Comparison of ENCODE assay signal across 34 cellular contexts in genomic region chr1:246425895-246426294, GRCh38.
"Had no signal": no experiment of that assay in that cellular context is flagged by ENCODE, and none has a peak within 500 bp of the region (broad histone marks: within the 10 kb centered on the region; RNA-seq: fewer than 3 reads in every experiment).

No MANE protein-coding gene starts in this region.

- DNase-seq: activated B cell treated with CpG ODN at 0.5 μM for 24 hours; activated CD4-positive, alpha-beta memory T cell treated with anti-CD3 and anti-CD28 coated beads for 36 hours; activated CD4-positive, alpha-beta T cell treated with anti-CD3 and anti-CD28 coated beads for 4 hours; activated CD4-positive, alpha-beta T cell treated with anti-CD3 and anti-CD28 coated beads, Interleukin-2, amount 50 U/mL, for 1 hour; activated CD4-positive, CD25-positive, alpha-beta regulatory T cell treated with anti-CD3 and anti-CD28 coated beads, Interleukin-2, amount 50 U/mL, for 72 hours; activated CD8-positive, alpha-beta memory T cell treated with anti-CD3 and anti-CD28 coated beads, Interleukin-2, amount 50 U/mL, for 4 hours; activated gamma-delta T cell treated with Interleukin-2 at 50 U/mL for 16 hours; activated naive CD4-positive, alpha-beta T cell treated with anti-CD3 and anti-CD28 coated beads for 36 hours; activated T-cell treated with anti-CD3 and anti-CD28 coated beads for 4 hours; activated T-cell treated with anti-CD3 and anti-CD28 coated beads, Interleukin-2, amount 50 U/mL, for 4 hours; adrenal gland; body of pancreas; Kasumi-1; MM.1S; MV-4-11; NCI-H1092; NCI-H146; NCI-H187; NCI-H2029 treated with DMSO at 0.1 percent for 48 hours; NCI-H2107; NCI-H2171; NCI-H510A; NCI-H526; NCI-H748 treated with DMSO at 0.1 percent for 48 hours; NK-92 treated with Interleukin-12 subunit alpha and Interleukin-12 subunit beta, amount 100 ng/mL, for 24 hours; PC-9; SHP77; SJCRH30; T1000 had no signal

- H3K4me2 ChIP-seq: PC-9 had no signal

- H3K27ac ChIP-seq: adrenal gland, body of pancreas, breast epithelium, PC-9, SJCRH30, SK-N-MC, VCaP had no signal

- ATAC-seq: activated naive CD4-positive, alpha-beta T cell treated with anti-CD3 and anti-CD28 coated beads, Interleukin-2, amount 50 U/mL, for 72 hours; activated T-cell treated with anti-CD3 and anti-CD28 coated beads, Interleukin-2, amount 50 U/mL, for 4 hours; body of pancreas had no signal

- H3K4me3 ChIP-seq: adrenal gland, body of pancreas, breast epithelium, PC-9, SJCRH30, SK-N-MC had no signal

- FAIRE-seq: astrocyte had no signal

- H2AFZ ChIP-seq: PC-9 had no signal

- H3K36me3 ChIP-seq: adrenal gland, breast epithelium, SJCRH30 had no signal

- H3K9me3 ChIP-seq: adrenal gland, body of pancreas, breast epithelium, SJCRH30 had no signal

- H3K4me1 ChIP-seq: adrenal gland, body of pancreas, breast epithelium, SJCRH30 had no signal

- H3K27me3 ChIP-seq: adrenal gland, body of pancreas, breast epithelium, SJCRH30 had no signal
